8 cellular contexts compared by ENCODE assay signal in genomic region chr20:23156170-23156841, GRCh38.
DNase-seq lines count a peak whose midpoint lies in the region; ATAC-seq, FAIRE-seq and TF ChIP-seq lines count a peak whose summit lies in the region.

No MANE protein-coding gene starts in this region.

- H3K4me1 ChIP-seq in SJCRH30 (peaks cover 58% of the 10 kb centered on the region), smooth muscle cell (ENCODE audit: low read depth) (peaks cover 22% of the 10 kb centered on the region)

- H3K27me3 ChIP-seq in SJCRH30, result no peaks in the 10 kb centered on the region
- H3K27me3 ChIP-seq in smooth muscle cell (ENCODE audit: low read depth), result no peaks in the 10 kb centered on the region

- no peaks in the 10 kb centered on the region for H3K36me3 ChIP-seq in SJCRH30
- H3K36me3 ChIP-seq in smooth muscle cell (ENCODE audit: low read depth), result no peaks in the 10 kb centered on the region

- FAIRE-seq in H54 (lab: Jason Lieb, UNC), result no peak

- no peak for ATAC-seq in HG03432 (IDR thresholded peaks at IDR 0.05; ENCODE audit: unreplicated experiment)

- peaks cover 3% of the 10 kb centered on the region for H3F3A ChIP-seq in smooth muscle cell (ENCODE audit: low read depth)

- H3K27ac ChIP-seq in SJCRH30 (peak overlapping the region; percentile 23), smooth muscle cell (ENCODE audit: low read depth) (peak overlapping the region; percentile 28)

- 62% methylated on average over 11 of the region's 11 CpGs for WGBS in smooth muscle cell (ENCODE audit: low lambda C conversion rate)

- H3K4me2 ChIP-seq in smooth muscle cell, result peak overlapping the region; percentile 69

- TF ChIP-seq POLR2A in H54 (IDR thresholded peaks at IDR 0.05; ENCODE audit: low read depth, low read length), result no peak

- no peak overlapping the region for H2AFZ ChIP-seq in smooth muscle cell (ENCODE audit: low read depth)

- no peak for TF ChIP-seq CTCF in fibroblast of mammary gland (conservative IDR thresholded peaks at IDR 0.05; ENCODE audit: control insufficient read depth, insufficient read depth, low read depth, low read length)
- no peak for TF ChIP-seq CTCF in smooth muscle cell (IDR thresholded peaks at IDR 0.05; ENCODE audit: borderline replicate concordance, insufficient read depth, poor library complexity, severe bottlenecking)

- H3K79me2 ChIP-seq in smooth muscle cell (ENCODE audit: low read depth), result no peaks in the 10 kb centered on the region

- no peaks in the 10 kb centered on the region for H4K20me1 ChIP-seq in smooth muscle cell (ENCODE audit: low read depth)

- H3K9me3 ChIP-seq in SJCRH30 (replicated peaks), result no peaks in the 10 kb centered on the region
- H3K9me3 ChIP-seq in smooth muscle cell (replicated peaks; ENCODE audit: low read depth), result no peaks in the 10 kb centered on the region

- peak; percentile 76 for DNase-seq in H54 (ENCODE audit: insufficient read length, low spot score)
- peak; percentile 69 to 82 for DNase-seq in SJCRH30
- peak; percentile 85 for DNase-seq in fibroblast of mammary gland (ENCODE audit: low read depth)
- no peak for DNase-seq in smooth muscle cell (lab: John Stamatoyannopoulos, UW; ENCODE audit: unreplicated experiment)
- no peak for DNase-seq in OCI-M2 (lab: John Stamatoyannopoulos, UW; ENCODE audit: unreplicated experiment)
- no peak for DNase-seq in cerebellar nuclear complex (lab: John Stamatoyannopoulos, UW)
- no peak for DNase-seq in inferior parietal cortex (ENCODE audit: extremely low spot score)

- H3K4me3 ChIP-seq in SJCRH30, result no peak overlapping the region
- H3K4me3 ChIP-seq in fibroblast of mammary gland (ENCODE audit: control insufficient read depth, low read depth, low read length), result no peak overlapping the region
- no peak overlapping the region for H3K4me3 ChIP-seq in smooth muscle cell

- H3K9ac ChIP-seq in smooth muscle cell (ENCODE audit: low read depth), result no peak overlapping the region

Comparison
In these comparisons a context has a peak if more than half of its experiments do, and no peak if none do; other contexts are left out.
1. DNase-seq: peak in H54 (single experiment), SJCRH30 (2 of 2) and fibroblast of mammary gland (single experiment); none in smooth muscle cell (single experiment), OCI-M2 (single experiment), cerebellar nuclear complex (0 of 2) and inferior parietal cortex (single experiment).